Comparison of ENCODE assay signal across 1 cellular context in genomic region chr12:1670815-1671268, GRCh38.
TF ChIP-seq lines count a peak whose summit lies in the region.

No MANE protein-coding gene starts in this region.

TF ChIP-seq in liver, 16 proteins besides CTCF, POLR2A, EP300 and RAD21 (continued from another document):
- TF ChIP-seq, protein P1, sequence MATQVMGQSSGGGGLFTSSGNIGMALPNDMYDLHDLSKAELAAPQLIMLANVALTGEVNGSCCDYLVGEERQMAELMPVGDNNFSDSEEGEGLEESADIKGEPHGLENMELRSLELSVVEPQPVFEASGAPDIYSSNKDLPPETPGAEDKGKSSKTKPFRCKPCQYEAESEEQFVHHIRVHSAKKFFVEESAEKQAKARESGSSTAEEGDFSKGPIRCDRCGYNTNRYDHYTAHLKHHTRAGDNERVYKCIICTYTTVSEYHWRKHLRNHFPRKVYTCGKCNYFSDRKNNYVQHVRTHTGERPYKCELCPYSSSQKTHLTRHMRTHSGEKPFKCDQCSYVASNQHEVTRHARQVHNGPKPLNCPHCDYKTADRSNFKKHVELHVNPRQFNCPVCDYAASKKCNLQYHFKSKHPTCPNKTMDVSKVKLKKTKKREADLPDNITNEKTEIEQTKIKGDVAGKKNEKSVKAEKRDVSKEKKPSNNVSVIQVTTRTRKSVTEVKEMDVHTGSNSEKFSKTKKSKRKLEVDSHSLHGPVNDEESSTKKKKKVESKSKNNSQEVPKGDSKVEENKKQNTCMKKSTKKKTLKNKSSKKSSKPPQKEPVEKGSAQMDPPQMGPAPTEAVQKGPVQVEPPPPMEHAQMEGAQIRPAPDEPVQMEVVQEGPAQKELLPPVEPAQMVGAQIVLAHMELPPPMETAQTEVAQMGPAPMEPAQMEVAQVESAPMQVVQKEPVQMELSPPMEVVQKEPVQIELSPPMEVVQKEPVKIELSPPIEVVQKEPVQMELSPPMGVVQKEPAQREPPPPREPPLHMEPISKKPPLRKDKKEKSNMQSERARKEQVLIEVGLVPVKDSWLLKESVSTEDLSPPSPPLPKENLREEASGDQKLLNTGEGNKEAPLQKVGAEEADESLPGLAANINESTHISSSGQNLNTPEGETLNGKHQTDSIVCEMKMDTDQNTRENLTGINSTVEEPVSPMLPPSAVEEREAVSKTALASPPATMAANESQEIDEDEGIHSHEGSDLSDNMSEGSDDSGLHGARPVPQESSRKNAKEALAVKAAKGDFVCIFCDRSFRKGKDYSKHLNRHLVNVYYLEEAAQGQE (IDR thresholded peaks at IDR 0.05), result no peak
- no peak for TF ChIP-seq SP1 (IDR thresholded peaks at IDR 0.05)
- TF ChIP-seq FOXA1 (IDR thresholded peaks at IDR 0.05), result no peak
- TF ChIP-seq RXRA (IDR thresholded peaks at IDR 0.05), result no peak
- no peak for TF ChIP-seq MAX (IDR thresholded peaks at IDR 0.05)
- TF ChIP-seq FOXA2 (IDR thresholded peaks at IDR 0.05), result no peak
- TF ChIP-seq ATF3 (IDR thresholded peaks at IDR 0.05), result no peak
- TF ChIP-seq EGR1 (IDR thresholded peaks at IDR 0.05; ENCODE audit: low read depth in 2 of 2), result no peak
- no peak for TF ChIP-seq HNF4A (conservative IDR thresholded peaks at IDR 0.05)
- TF ChIP-seq NR2F2 (IDR thresholded peaks at IDR 0.05), result no peak
- TF ChIP-seq TAF1 (conservative IDR thresholded peaks at IDR 0.05), result no peak
- no peak for TF ChIP-seq JUND (IDR thresholded peaks at IDR 0.05)
